ENCODE assay signal across 9 cellular contexts in genomic region chr15:61226313-61227250, GRCh38. TPM values are rescaled to one million over a fixed set of nuclear protein-coding genes. Genes with fewer than 3 reads are reported as not detected.
A peak's percentile ranks its signal among the peaks of the same experiment; 100 is the strongest.
DNase-seq lines count a peak whose midpoint lies in the region; ATAC-seq and TF ChIP-seq lines count a peak whose summit lies in the region.
"Had no signal": no experiment of that assay in that cellular context is flagged by ENCODE, and none has a peak within 500 bp of the region (broad histone marks: within the 10 kb centered on the region; RNA-seq: fewer than 3 reads in every experiment).

No MANE protein-coding gene starts in this region.

- peaks cover 20 to 70% (median 51%) of the 10 kb centered on the region in 5 donors for H3K27me3 Mint-ChIP-seq in naive thymus-derived CD8-positive, alpha-beta T cell
- peaks cover 53% of the 10 kb centered on the region for H3K27me3 Mint-ChIP-seq in activated CD8-positive, alpha-beta T cell treated with anti-CD3 and anti-CD28 coated beads for 36 hours
- peaks cover 77% of the 10 kb centered on the region for H3K27me3 Mint-ChIP-seq in activated CD4-positive, alpha-beta T cell treated with anti-CD3 and anti-CD28 coated beads, Interleukin-2, amount 10 ng/mL, durations not matched to agents 7 days and 5 days

- no peaks in the 10 kb centered on the region for H3K9me3 Mint-ChIP-seq in naive thymus-derived CD8-positive, alpha-beta T cell
- H3K9me3 Mint-ChIP-seq in activated CD8-positive, alpha-beta T cell treated with anti-CD3 and anti-CD28 coated beads for 36 hours, result no peaks in the 10 kb centered on the region
- H3K9me3 Mint-ChIP-seq in activated CD4-positive, alpha-beta T cell treated with anti-CD3 and anti-CD28 coated beads, Interleukin-2, amount 10 ng/mL, durations not matched to agents 7 days and 5 days, result no peaks in the 10 kb centered on the region

- peak overlapping the region in 5 of 10 donors; percentile 0 to 44 (median 36) for H3K27ac ChIP-seq in heart right ventricle

- 37% methylated on average over 8 of the region's 8 CpGs for WGBS in heart right ventricle, 2 donors

- H3K36me3 Mint-ChIP-seq in naive thymus-derived CD8-positive, alpha-beta T cell, result no peaks in the 10 kb centered on the region
- no peaks in the 10 kb centered on the region for H3K36me3 Mint-ChIP-seq in activated CD8-positive, alpha-beta T cell treated with anti-CD3 and anti-CD28 coated beads for 36 hours (ENCODE audit: low read depth)
- H3K36me3 Mint-ChIP-seq in activated CD4-positive, alpha-beta T cell treated with anti-CD3 and anti-CD28 coated beads, Interleukin-2, amount 10 ng/mL, durations not matched to agents 7 days and 5 days (ENCODE audit: low read depth), result no peaks in the 10 kb centered on the region

- DNase-seq in heart right ventricle (no peak), left cardiac atrium (no peak), NAMALWA (ENCODE audit: low spot score) (no peak), NOMO-1 treated with dmso at 0.1 percent for 144 hours (lab: John Stamatoyannopoulos, UW; ENCODE audit: unreplicated experiment) (no peak)
- DNase-seq in naive thymus-derived CD8-positive, alpha-beta T cell, result no peak
- no peak for DNase-seq in activated CD8-positive, alpha-beta T cell treated with anti-CD3 and anti-CD28 coated beads for 36 hours
- DNase-seq in activated CD4-positive, alpha-beta T cell treated with anti-CD3 and anti-CD28 coated beads, Interleukin-2, amount 10 ng/mL, durations not matched to agents 7 days and 5 days, result no peak
- DNase-seq: NCI-H1436 treated with DMSO at 0.1 percent for 48 hours had no signal

- TF ChIP-seq CTCF in heart right ventricle (IDR thresholded peaks at IDR 0.05), result no peak
- no peak for TF ChIP-seq CTCF in activated CD8-positive, alpha-beta T cell treated with anti-CD3 and anti-CD28 coated beads for 36 hours (IDR thresholded peaks at IDR 0.05)

- H3K4me1 Mint-ChIP-seq in naive thymus-derived CD8-positive, alpha-beta T cell, result peaks cover 0 to 15% (median 11%) of the 10 kb centered on the region in 4 donors
- peaks cover 5% of the 10 kb centered on the region for H3K4me1 Mint-ChIP-seq in activated CD8-positive, alpha-beta T cell treated with anti-CD3 and anti-CD28 coated beads for 36 hours (ENCODE audit: low read depth)
- H3K4me1 Mint-ChIP-seq in activated CD4-positive, alpha-beta T cell treated with anti-CD3 and anti-CD28 coated beads, Interleukin-2, amount 10 ng/mL, durations not matched to agents 7 days and 5 days, result peaks cover 4% of the 10 kb centered on the region

- peaks cover 0 to 57% (median 0%) of the 10 kb centered on the region in 7 donors for H3K27me3 ChIP-seq in heart right ventricle
- no peaks in the 10 kb centered on the region for H3K27me3 ChIP-seq in endocrine pancreas (ENCODE audit: control insufficient read depth, insufficient read depth, low read length)

- peak overlapping the region in 9 of 10 donors; percentile 50 to 81 (median 71) for H3K4me3 ChIP-seq in heart right ventricle
- peak overlapping the region; percentile 62 for H3K4me3 ChIP-seq in endocrine pancreas (ENCODE audit: control insufficient read depth, insufficient read depth, low read length)

- H3K36me3 ChIP-seq in heart right ventricle, result no peaks in the 10 kb centered on the region
- no peaks in the 10 kb centered on the region for H3K36me3 ChIP-seq in endocrine pancreas (ENCODE audit: control insufficient read depth, insufficient read depth, low read length)

- H3K4me1 ChIP-seq in heart right ventricle, result peaks cover 0 to 29% (median 16%) of the 10 kb centered on the region in 9 donors
- H3K4me1 ChIP-seq in endocrine pancreas (ENCODE audit: control insufficient read depth, insufficient read depth, low read length), result no peaks in the 10 kb centered on the region

- ATAC-seq in heart right ventricle (peak in 4 of 8 donors; percentile 30 to 66 (median 45)), left cardiac atrium (no peak)
- no peak for ATAC-seq in naive thymus-derived CD8-positive, alpha-beta T cell
- ATAC-seq in activated CD8-positive, alpha-beta T cell treated with anti-CD3 and anti-CD28 coated beads for 36 hours, result no peak

- peak overlapping the region in 9 of 10 donors; percentile 36 to 79 (median 68) for H3K4me3 Mint-ChIP-seq in naive thymus-derived CD8-positive, alpha-beta T cell
- H3K4me3 Mint-ChIP-seq in activated CD8-positive, alpha-beta T cell treated with anti-CD3 and anti-CD28 coated beads for 36 hours, result no peak overlapping the region
- no peak overlapping the region for H3K4me3 Mint-ChIP-seq in activated CD4-positive, alpha-beta T cell treated with anti-CD3 and anti-CD28 coated beads, Interleukin-2, amount 10 ng/mL, durations not matched to agents 7 days and 5 days

- H3K9ac ChIP-seq in endocrine pancreas (ENCODE audit: control insufficient read depth, insufficient read depth, low read length), result no peak overlapping the region

- CTCF ChIA-PET in activated CD8-positive, alpha-beta T cell treated with anti-CD3 and anti-CD28 coated beads for 36 hours (lab: Charles Lee), result interaction anchor here (1.0 kb wide), 1 partner anchor 58 kb away, joined by 3 read pairs; no protein-coding TSS in a partner anchor
- CTCF ChIA-PET in activated CD4-positive, alpha-beta T cell treated with anti-CD3 and anti-CD28 coated beads, Interleukin-2, amount 10 ng/mL, durations not matched to agents 7 days and 5 days (lab: Charles Lee), result no interaction called here

- no peak overlapping the region for H3K27ac Mint-ChIP-seq in naive thymus-derived CD8-positive, alpha-beta T cell
- no peak overlapping the region for H3K27ac Mint-ChIP-seq in activated CD8-positive, alpha-beta T cell treated with anti-CD3 and anti-CD28 coated beads for 36 hours
- H3K27ac Mint-ChIP-seq in activated CD4-positive, alpha-beta T cell treated with anti-CD3 and anti-CD28 coated beads, Interleukin-2, amount 10 ng/mL, durations not matched to agents 7 days and 5 days, result no peak overlapping the region

- POLR2A ChIA-PET in naive thymus-derived CD8-positive, alpha-beta T cell (lab: Charles Lee), result no interaction called here
- POLR2A ChIA-PET in activated CD8-positive, alpha-beta T cell treated with anti-CD3 and anti-CD28 coated beads for 36 hours (lab: Charles Lee), result interaction anchor here (0.6 kb wide), 1 partner anchor 650 kb away, joined by 3 read pairs; no protein-coding TSS in a partner anchor
- POLR2A ChIA-PET in activated CD4-positive, alpha-beta T cell treated with anti-CD3 and anti-CD28 coated beads, Interleukin-2, amount 10 ng/mL, durations not matched to agents 7 days and 5 days (lab: Charles Lee), result no interaction called here

- intact Hi-C loops in heart right ventricle (cut with DNase I) (no loop called here), left cardiac atrium (cut with DNase I) (no loop called here)
- intact Hi-C loops in activated CD8-positive, alpha-beta T cell treated with anti-CD3 and anti-CD28 coated beads for 36 hours (cut with micrococcal nuclease), result no loop called here

- H3K9me3 ChIP-seq in heart right ventricle (no peaks in the 10 kb centered on the region), endocrine pancreas (ENCODE audit: control insufficient read depth, low read length) (no peaks in the 10 kb centered on the region)

RNA-seq across cellular contexts. Expression of gene RORA, which starts 2.5 kb away (rescaled TPM):
- 10 to 100 TPM; 11.2 to 22.8 (median 17.2) TPM for total RNA-seq in heart right ventricle
- polyA plus RNA-seq in heart right ventricle, result 1 to 10 TPM; 1.4 to 3.4 TPM
- 10 to 100 TPM; 15.5 to 16.0 TPM for total RNA-seq in left cardiac atrium
- total RNA-seq in naive thymus-derived CD8-positive, alpha-beta T cell, result 100 to 1,000 TPM; 127 to 132 TPM
- polyA plus RNA-seq in naive thymus-derived CD8-positive, alpha-beta T cell, result 10 to 100 TPM; 29.1 to 50.6 (median 38.1) TPM
- 10 to 100 TPM; 23.6 to 24.3 TPM for total RNA-seq in activated CD8-positive, alpha-beta T cell treated with anti-CD3 and anti-CD28 coated beads for 36 hours
- 10 to 100 TPM; 31.7 to 42.6 TPM for total RNA-seq in activated CD4-positive, alpha-beta T cell treated with anti-CD3 and anti-CD28 coated beads, Interleukin-2, amount 10 ng/mL, durations not matched to agents 7 days and 5 days

Comparison
In these comparisons a context has a peak if more than half of its experiments do, and no peak if none do; other contexts are left out.
1. H3K4me3 Mint-ChIP-seq: peak in naive thymus-derived CD8-positive, alpha-beta T cell (9 of 10); none in activated CD8-positive, alpha-beta T cell treated with anti-CD3 and anti-CD28 coated beads for 36 hours (single experiment) and activated CD4-positive, alpha-beta T cell treated with anti-CD3 and anti-CD28 coated beads, Interleukin-2, amount 10 ng/mL, durations not matched to agents 7 days and 5 days (single experiment).